ENCODE assay signal across 15 cellular contexts in the genomic region with DNA sequence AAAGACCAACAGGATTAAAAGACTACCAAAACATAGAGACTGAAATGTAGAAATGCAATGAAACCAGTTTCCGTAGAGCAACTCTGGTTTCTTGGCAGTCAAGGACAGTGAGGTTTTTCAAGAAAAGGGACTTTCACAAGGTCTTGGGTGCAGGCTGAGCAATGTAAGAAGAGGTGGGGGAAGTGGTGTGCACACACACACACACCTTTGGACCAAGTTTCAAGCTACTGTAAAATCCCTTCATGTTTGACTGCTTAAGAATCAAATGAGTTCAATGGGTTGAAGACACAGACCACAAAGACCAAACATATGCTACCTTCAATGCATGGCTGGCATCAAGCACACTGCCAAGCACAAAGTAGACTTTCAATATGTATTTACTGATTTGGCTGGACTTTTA. TPM values are rescaled to one million over a fixed set of nuclear protein-coding genes. Genes with fewer than 3 reads are reported as not detected.
DNase-seq lines count a peak whose midpoint lies in the region; ATAC-seq and FAIRE-seq lines count a peak whose summit lies in the region.
"Had no signal": no experiment of that assay in that cellular context is flagged by ENCODE, and none has a peak within 500 bp of the region (broad histone marks: within the 10 kb centered on the region; RNA-seq: fewer than 3 reads in every experiment).

No MANE protein-coding gene starts in this region.

- no peak overlapping the region for H3K4me3 Mint-ChIP-seq in naive thymus-derived CD4-positive, alpha-beta T cell
- H3K4me3 Mint-ChIP-seq: effector memory CD8-positive, alpha-beta T cell had no signal

- H3K27me3 ChIP-seq in naive thymus-derived CD4-positive, alpha-beta T cell (ENCODE audit: control insufficient read depth in 2 of 2, insufficient read depth in 2 of 2, low read length in 2 of 2), result no peaks in the 10 kb centered on the region
- H3K27me3 ChIP-seq: ascending aorta, gastroesophageal sphincter, neutrophil had no signal

- POLR2A ChIA-PET in naive thymus-derived CD4-positive, alpha-beta T cell (lab: Charles Lee), result interaction anchor here (0.6 kb wide), 1 partner anchor 95 kb away, joined by 3 read pairs; no protein-coding TSS in a partner anchor

- H3K4me1 ChIP-seq in naive thymus-derived CD4-positive, alpha-beta T cell (ENCODE audit: control insufficient read depth in 2 of 2, insufficient read depth in 2 of 2, low read length in 2 of 2), result no peaks in the 10 kb centered on the region
- H3K4me1 ChIP-seq: ascending aorta, gastroesophageal sphincter, HAP-1 had no signal

- no peak overlapping the region for H3K27ac Mint-ChIP-seq in naive thymus-derived CD4-positive, alpha-beta T cell
- H3K27ac Mint-ChIP-seq: effector memory CD8-positive, alpha-beta T cell had no signal

- CTCF ChIA-PET in naive thymus-derived CD4-positive, alpha-beta T cell (lab: Charles Lee), result no interaction called here

- H3K27ac ChIP-seq in naive thymus-derived CD4-positive, alpha-beta T cell (ENCODE audit: low read depth, low read length), result no peak overlapping the region
- H3K27ac ChIP-seq: ascending aorta, gastroesophageal sphincter, neutrophil had no signal

- H3K27me3 Mint-ChIP-seq in naive thymus-derived CD4-positive, alpha-beta T cell, result no peaks in the 10 kb centered on the region
- H3K27me3 Mint-ChIP-seq: effector memory CD8-positive, alpha-beta T cell had no signal

- intact Hi-C loops in Right ventricle myocardium inferior (cut with DNase I), result no loop called here
- intact Hi-C loops in naive thymus-derived CD4-positive, alpha-beta T cell (cut with micrococcal nuclease), result no loop called here

- H3K4me1 Mint-ChIP-seq in naive thymus-derived CD4-positive, alpha-beta T cell, result peaks cover 0 to 13% (median 0%) of the 10 kb centered on the region in 7 donors

- H3K36me3 Mint-ChIP-seq in naive thymus-derived CD4-positive, alpha-beta T cell, result peaks cover 0 to 21% (median 5%) of the 10 kb centered on the region in 5 donors

- FAIRE-seq in GM18507 (lab: Jason Lieb, UNC), result peak; percentile 74

- no peaks in the 10 kb centered on the region for H3K9me3 Mint-ChIP-seq in naive thymus-derived CD4-positive, alpha-beta T cell
- H3K9me3 Mint-ChIP-seq: effector memory CD8-positive, alpha-beta T cell had no signal

- DNase-seq in GM18507 (ENCODE audit: extremely low spot score, insufficient read length, low read depth) (no peak), Right ventricle myocardium inferior (ENCODE audit: missing footprints) (no peak), medulla oblongata (ENCODE audit: extremely low spot score) (no peak), NCI-H2029 (lab: John Stamatoyannopoulos, UW) (no peak)
- DNase-seq in naive thymus-derived CD4-positive, alpha-beta T cell, result no peak
- DNase-seq: effector memory CD8-positive, alpha-beta T cell; T1000 had no signal

- H3K36me3 ChIP-seq in naive thymus-derived CD4-positive, alpha-beta T cell (ENCODE audit: control insufficient read depth in 2 of 3, insufficient read depth in 3 of 3, low read length in 3 of 3), result no peaks in the 10 kb centered on the region
- H3K36me3 ChIP-seq: ascending aorta, neutrophil had no signal

- H3K4me3 ChIP-seq in naive thymus-derived CD4-positive, alpha-beta T cell (ENCODE audit: low read length), result no peak overlapping the region
- H3K4me3 ChIP-seq: ascending aorta, gastroesophageal sphincter, HAP-1 had no signal

- H3K9me3 ChIP-seq in naive thymus-derived CD4-positive, alpha-beta T cell (ENCODE audit: control insufficient read depth in 2 of 3, low read length in 3 of 3), result no peaks in the 10 kb centered on the region
- H3K9me3 ChIP-seq: ascending aorta, gastroesophageal sphincter, HAP-1, neutrophil had no signal

- ATAC-seq in GM19397 (IDR thresholded peaks at IDR 0.05; ENCODE audit: unreplicated experiment) (peak; percentile 94), HG02763 (IDR thresholded peaks at IDR 0.05; ENCODE audit: unreplicated experiment) (peak; percentile 85), HG03457 (IDR thresholded peaks at IDR 0.05; ENCODE audit: unreplicated experiment) (peak; percentile 90), Right ventricle myocardium inferior (no peak)
- no peak for ATAC-seq in naive thymus-derived CD4-positive, alpha-beta T cell
- ATAC-seq: effector memory CD8-positive, alpha-beta T cell; gastroesophageal sphincter had no signal

RNA-seq across cellular contexts. Expression of a gene that starts 17.8 kb away (rescaled TPM):
- 0.30 TPM for total RNA-seq in Right ventricle myocardium inferior
- total RNA-seq in naive thymus-derived CD4-positive, alpha-beta T cell, result 1 to 10 TPM in 1 of 5 experiments, under 1 TPM in 4; 0.43 to 2.0 (median 0.62) TPM
- not detected for polyA plus RNA-seq in naive thymus-derived CD4-positive, alpha-beta T cell
- total RNA-seq: ascending aorta had no signal
- polyA plus RNA-seq: BJ had no signal

Comparison
In these comparisons a context has a peak if more than half of its experiments do, and no peak if none do; other contexts are left out.
1. ATAC-seq: peak in GM19397 (single experiment), HG02763 (single experiment) and HG03457 (single experiment); none in Right ventricle myocardium inferior (single experiment) and naive thymus-derived CD4-positive, alpha-beta T cell (single experiment).